ENCODE assay signal across 20 cellular contexts in the genomic region with DNA sequence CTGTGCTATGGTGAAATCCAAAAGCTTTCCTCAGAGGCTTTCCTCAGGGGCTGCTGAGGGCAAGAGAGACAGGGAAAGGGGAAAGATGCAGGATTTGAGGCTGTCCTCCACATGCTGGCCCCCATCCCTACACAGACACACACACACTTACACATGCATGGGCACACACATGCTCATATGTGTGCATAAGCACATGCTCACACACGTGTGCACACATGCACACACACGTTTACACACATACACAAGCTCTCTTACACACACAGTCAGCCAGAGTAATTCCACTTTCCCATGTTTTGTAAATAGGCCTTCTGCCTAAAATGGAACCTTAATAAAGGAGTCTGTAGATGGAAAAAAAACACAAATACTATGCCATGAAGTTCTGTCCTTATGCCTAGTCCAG.
DNase-seq lines count a peak whose midpoint lies in the region; ATAC-seq, FAIRE-seq and TF ChIP-seq lines count a peak whose summit lies in the region.
"Had no signal": no experiment of that assay in that cellular context is flagged by ENCODE, and none has a peak within 500 bp of the region (broad histone marks: within the 10 kb centered on the region; RNA-seq: fewer than 3 reads in every experiment).

No MANE protein-coding gene starts in this region.

- CTCF ChIA-PET in HEK293 (lab: Yijun Ruan, JAX): interaction anchor here (0.6 kb wide), 1 partner anchor 1703 kb away, joined by 3 read pairs; no protein-coding TSS in a partner anchor

- POLR2A ChIA-PET in HEK293 (lab: Yijun Ruan, JAX): no interaction called here

- H3K4me3 ChIP-seq in HEK293 (ENCODE audit: low read depth, low read length) (no peak overlapping the region), bronchial epithelial cell (ENCODE audit: low read depth, low read length) (no peak overlapping the region), aorta (ENCODE audit: low read length in 2 of 2) (no peak overlapping the region)
- H3K4me3 ChIP-seq: BLaER1 treated with 17β-estradiol and CSF1 and Interleukin-3, amounts not matched to agents 10 nM and 100 nM had no signal

- peak; percentile 23 for FAIRE-seq in bronchial epithelial cell (lab: Jason Lieb, UNC)
- FAIRE-seq: GM12891, GM19239, H54, HTR-8/SVneo had no signal

- H3K9me3 ChIP-seq in HEK293 (ENCODE audit: control insufficient read depth, insufficient read depth, low read depth, low read length): no peaks in the 10 kb centered on the region
- H3K9me3 ChIP-seq in aorta (ENCODE audit: control insufficient read depth, low read length): peaks cover 3% of the 10 kb centered on the region

- H3K4me1 ChIP-seq in HEK293 (ENCODE audit: control insufficient read depth, insufficient read depth, low read length) (no peaks in the 10 kb centered on the region), aorta (ENCODE audit: control insufficient read depth in 1 of 2, insufficient read depth in 2 of 2, low read length in 2 of 2) (peaks cover 0 to 2% of the 10 kb centered on the region in 2 donors)

- peak; percentile 13 for ATAC-seq in aorta (ENCODE audit: low FRiP score)

- DNase-seq in bronchial epithelial cell (ENCODE audit: low read depth): no peak
- peak; percentile 22 for DNase-seq in islet precursor cell
- no peak for DNase-seq in aorta
- no peak for DNase-seq in CD1c-positive myeloid dendritic cell (ENCODE audit: extremely low spot score)
- DNase-seq in cardiac septum (ENCODE audit: low spot score): no peak
- DNase-seq: CD4-positive, CD25-positive, alpha-beta regulatory T cell; CD8-positive, alpha-beta memory T cell; COR-L47; DMS 273 treated with DMSO at 0.1 percent for 48 hours; DMS53; DND-41; EL; HCEC 1CT; HFFc6 had no signal

- H3K27me3 ChIP-seq in bronchial epithelial cell (ENCODE audit: control insufficient read depth, insufficient read depth, low read length) (no peaks in the 10 kb centered on the region), aorta (ENCODE audit: control insufficient read depth in 1 of 2, insufficient read depth in 2 of 2, low read length in 1 of 2) (no peaks in the 10 kb centered on the region)
- H3K27me3 ChIP-seq: BLaER1 treated with 17β-estradiol and CSF1 and Interleukin-3, amounts not matched to agents 10 nM and 100 nM had no signal

- WGBS in aorta, 2 donors: 83 to 86% methylated on average over 2 of the region's 2 CpGs

- intact Hi-C loops in aorta (cut with DNase I): no loop called here
- intact Hi-C loops in cardiac septum (cut with DNase I): no loop called here

- TF ChIP-seq CTCF in HEK293 (tag by site-specific recombination; IDR thresholded peaks at IDR 0.05): no peak
- TF ChIP-seq CTCF in bronchial epithelial cell (IDR thresholded peaks at IDR 0.05; ENCODE audit: insufficient read depth, low read length, severe bottlenecking): no peak

- H3K27ac ChIP-seq in HEK293 (ENCODE audit: extremely low read depth, low read depth, low read length) (no peak overlapping the region), aorta (ENCODE audit: low read depth in 1 of 2, low read length in 2 of 2) (no peak overlapping the region)
- H3K27ac ChIP-seq: BLaER1 treated with 17β-estradiol and CSF1 and Interleukin-3, amounts not matched to agents 10 nM and 100 nM had no signal

- H3K36me3 ChIP-seq in HEK293 (ENCODE audit: control insufficient read depth in 2 of 2, insufficient read depth in 1 of 2, low read length in 2 of 2): no peaks in the 10 kb centered on the region
- H3K36me3 ChIP-seq in bronchial epithelial cell (ENCODE audit: control insufficient read depth, insufficient read depth, low read length): no peaks in the 10 kb centered on the region
- no peaks in the 10 kb centered on the region for H3K36me3 ChIP-seq in aorta (ENCODE audit: control insufficient read depth in 1 of 2, insufficient read depth in 2 of 2, low read length in 1 of 2)
- H3K36me3 ChIP-seq: BLaER1 treated with 17β-estradiol and CSF1 and Interleukin-3, amounts not matched to agents 10 nM and 100 nM had no signal

TF ChIP-seq in HEK293, 187 proteins besides CTCF, POLR2A, EP300 and RAD21:
- TF ChIP-seq SP3 (tag by site-specific recombination; IDR thresholded peaks at IDR 0.05) (no peak), ZNF132 (tag by site-specific recombination; IDR thresholded peaks at IDR 0.05; ENCODE audit: borderline replicate concordance) (no peak), KLF9 (tag by site-specific recombination; IDR thresholded peaks at IDR 0.05; ENCODE audit: low read depth) (no peak), ZNF248 (tag by site-specific recombination; IDR thresholded peaks at IDR 0.05) (no peak), ZNF174 (tag by site-specific recombination; IDR thresholded peaks at IDR 0.05) (no peak), ZNF10 (tag by site-specific recombination; IDR thresholded peaks at IDR 0.05) (no peak), ZNF48 (tag by site-specific recombination; IDR thresholded peaks at IDR 0.05) (0 out of 2 replicates have a peak, but pooled peaks have one; percentile 68), ZNF24 (tag by site-specific recombination; IDR thresholded peaks at IDR 0.05) (no peak)
